ENCODE assay signal across 11 cellular contexts in genomic region chr3:79490165-79491028, GRCh38.
A peak's percentile ranks its signal among the peaks of the same experiment; 100 is the strongest.
DNase-seq lines count a peak whose midpoint lies in the region; ATAC-seq and TF ChIP-seq lines count a peak whose summit lies in the region.
"Had no signal": no experiment of that assay in that cellular context is flagged by ENCODE, and none has a peak within 500 bp of the region (broad histone marks: within the 10 kb centered on the region; RNA-seq: fewer than 3 reads in every experiment).

No MANE protein-coding gene starts in this region.

- intact Hi-C loops in Right ventricle myocardium superior (cut with DNase I), result no loop called here
- intact Hi-C loops in cardiac septum (cut with DNase I), result no loop called here

- peak; percentile 65 for ATAC-seq in Right ventricle myocardium superior (ENCODE audit: poor library complexity)
- no peak for ATAC-seq in GM18861 (IDR thresholded peaks at IDR 0.05; ENCODE audit: unreplicated experiment)
- no peak for ATAC-seq in GM18519 (IDR thresholded peaks at IDR 0.05; ENCODE audit: low FRiP score, unreplicated experiment)
- ATAC-seq: naive thymus-derived CD8-positive, alpha-beta T cell had no signal

- no peak overlapping the region for H3K4me3 ChIP-seq in epithelial cell of proximal tubule (ENCODE audit: low read depth, low read length)

- DNase-seq in Right ventricle myocardium superior (peak; percentile 59), cardiac septum (ENCODE audit: low spot score) (no peak), epithelial cell of proximal tubule (ENCODE audit: low read depth) (no peak), myocyte (ENCODE audit: low read depth) (peak; percentile 28), middle frontal gyrus (ENCODE audit: extremely low spot score, low spot score) (no peak)
- no peak for DNase-seq in activated CD4-positive, alpha-beta T cell treated with anti-CD3 and anti-CD28 coated beads for 48 hours
- DNase-seq: activated naive CD4-positive, alpha-beta T cell treated with anti-CD3 and anti-CD28 coated beads, Interleukin-2, amount 10 ng/mL, durations not matched to agents 7 days and 5 days; foreskin melanocyte; naive thymus-derived CD8-positive, alpha-beta T cell had no signal

- peak; percentile 28 for TF ChIP-seq CTCF in epithelial cell of proximal tubule (conservative IDR thresholded peaks at IDR 0.05; ENCODE audit: low read depth, low read length)

Comparison
In these comparisons a context has a peak if more than half of its experiments do, and no peak if none do; other contexts are left out.
1. DNase-seq: peak in Right ventricle myocardium superior (single experiment) and myocyte (single experiment); none in cardiac septum (single experiment), epithelial cell of proximal tubule (single experiment), middle frontal gyrus (single experiment) and activated CD4-positive, alpha-beta T cell treated with anti-CD3 and anti-CD28 coated beads for 48 hours (single experiment).